8 cellular contexts compared by ENCODE assay signal in genomic region chr10:47553214-47553859, GRCh38. TPM values are rescaled to one million over a fixed set of nuclear protein-coding genes. Genes with fewer than 3 reads are reported as not detected.
DNase-seq lines count a peak whose midpoint lies in the region; ATAC-seq and TF ChIP-seq lines count a peak whose summit lies in the region.
"Not testable (repeated sequence)": the region's sequence is repeated elsewhere in the genome, so short reads cannot be mapped to it uniquely, and the experiment has no call there.

No MANE protein-coding gene starts in this region.

- H2BK20ac ChIP-seq in IMR-90 (ENCODE audit: low read depth, low read length) = not testable (repeated sequence)

- H3K18ac ChIP-seq in IMR-90 (ENCODE audit: low read depth, low read length) = 0 out of 2 replicates have a peak overlapping the region, but pooled peaks have one; percentile 65

- not testable (repeated sequence) for TF ChIP-seq CTCF in IMR-90 (conservative IDR thresholded peaks at IDR 0.05; ENCODE audit: low read depth, low read length)

- not testable (repeated sequence) for TF ChIP-seq RAD21 in IMR-90 (IDR thresholded peaks at IDR 0.05; ENCODE audit: low read length)

- BruUV-seq in IMR-90 (replicated peaks; lab: Mats Ljungman, UMichigan) = not testable (repeated sequence)

- intact Hi-C loops in IMR-90 (cut with micrococcal nuclease) = not testable (repeated sequence)

- not testable (repeated sequence) for H3K9me3 ChIP-seq in IMR-90 (ENCODE audit: control insufficient read depth, insufficient read depth, low read length)

- peak overlapping the region; percentile 62 to 95 for H4K8ac ChIP-seq in IMR-90 (ENCODE audit: low read depth in 2 of 2, low read length in 2 of 2)

- DNase-seq in DMS 273 (lab: John Stamatoyannopoulos, UW; ENCODE audit: unreplicated experiment) = peak; percentile 90
- DNase-seq in IMR-90 = peak; percentile 78
- peak; percentile 95 for DNase-seq in OCI-M1 (lab: John Stamatoyannopoulos, UW)
- DNase-seq in activated T-cell treated with anti-CD3 and anti-CD28 coated beads, Interleukin-2, amount 50 U/mL, for 1 hour = peak; percentile 79
- DNase-seq in erythroblast (lab: John Stamatoyannopoulos, UW) = peak; percentile 88 to 90
- peak; percentile 79 for DNase-seq in mucosa of gallbladder (ENCODE audit: low spot score)
- DNase-seq in stimulated activated CD8-positive, alpha-beta memory T cell treated with anti-CD3 and anti-CD28 coated beads, Interleukin-4, amount 100 ng/mL, for 1 hour (ENCODE audit: low read depth in 2 of 2, low spot score in 1 of 2) = peak; percentile 39 to 62

- not testable (repeated sequence) for H2AK5ac ChIP-seq in IMR-90 (ENCODE audit: low read depth, low read length)

- peak overlapping the region; percentile 71 for H2BK120ac ChIP-seq in IMR-90 (ENCODE audit: low read depth, low read length)

- peak overlapping the region; percentile 93 for H3K27ac ChIP-seq in IMR-90 (ENCODE audit: insufficient read depth, low read length)

- peak overlapping the region; percentile 78; the same call in 1 of the 2 replicates for H3K14ac ChIP-seq in IMR-90 (replicated peaks; ENCODE audit: low read depth, low read length)

- not testable (repeated sequence) for H3K27me3 ChIP-seq in IMR-90 (ENCODE audit: control insufficient read depth, insufficient read depth, low read length)

- peak overlapping the region; percentile 41 for H3K56ac ChIP-seq in IMR-90 (ENCODE audit: extremely low read depth, insufficient read depth, low read length)

- dilution Hi-C loops in IMR-90 (cut with HindIII; ENCODE audit: low sequenced_read_pairs, unreplicated experiment) = not testable (repeated sequence)

- not testable (repeated sequence) for H3K79me1 ChIP-seq in IMR-90 (ENCODE audit: low read depth in 1 of 2, low read length in 2 of 2)

- H3K9me1 ChIP-seq in IMR-90 (ENCODE audit: insufficient read depth, low read length) = not testable (repeated sequence)

- not testable (repeated sequence) for H3K36me3 ChIP-seq in IMR-90 (ENCODE audit: control insufficient read depth, insufficient read depth, low read length)

- H3K4ac ChIP-seq in IMR-90 (ENCODE audit: low read depth, low read length) = peak overlapping the region; percentile 89

- in situ Hi-C loops in IMR-90 (cut with MboI; ENCODE audit: low sequenced_read_pairs) = not testable (repeated sequence)

- peak overlapping the region; percentile 99 for H4K5ac ChIP-seq in IMR-90 (ENCODE audit: low read depth, low read length)

- peak overlapping the region; percentile 81 for H3K4me3 ChIP-seq in IMR-90 (ENCODE audit: insufficient read depth, low read depth, low read length)

- not testable (repeated sequence) for H3K4me1 ChIP-seq in IMR-90 (ENCODE audit: control insufficient read depth, insufficient read depth, low read length)

- WGBS in IMR-90 (ENCODE audit: extremely low coverage in 2 of 2, insufficient read length in 1 of 2), 2 experiments = 0% methylated on average over 22 of the region's 60 CpGs; no CpG with 5 or more reads in 1 of the 2 experiments

- peak overlapping the region; percentile 79 for H4K91ac ChIP-seq in IMR-90 (ENCODE audit: insufficient read depth, low read depth, low read length)

- POLR2A ChIA-PET in IMR-90 (lab: Charles Lee; ENCODE audit: unreplicated experiment) = not testable (repeated sequence)

- ATAC-seq in GM21576 (IDR thresholded peaks at IDR 0.05; ENCODE audit: unreplicated experiment) (peak; percentile 82), IMR-90 (ENCODE audit: low read depth) (peak; percentile 89)

- peak overlapping the region; percentile 64; the same call in 1 of the 2 replicates for H3K23ac ChIP-seq in IMR-90 (ENCODE audit: low read depth, low read length)

- H2AFZ ChIP-seq in IMR-90 (replicated peaks; ENCODE audit: low read length, poor library complexity) = peak overlapping the region; percentile 90

- peak overlapping the region; percentile 88 for H2BK5ac ChIP-seq in IMR-90 (ENCODE audit: low read depth, low read length, poor library complexity, severe bottlenecking)

- H4K20me1 ChIP-seq in IMR-90 (ENCODE audit: insufficient read depth, low read length) = not testable (repeated sequence)

- CTCF ChIA-PET in IMR-90 (lab: Yijun Ruan, JAX) = not testable (repeated sequence)

- not testable (repeated sequence) for H2BK15ac ChIP-seq in IMR-90 (ENCODE audit: low read depth, low read length)

- H2AK9ac ChIP-seq in IMR-90 (replicated peaks; ENCODE audit: low read depth, low read length, poor library complexity) = not testable (repeated sequence)

- TF ChIP-seq POLR2A in IMR-90 (IDR thresholded peaks at IDR 0.05; ENCODE audit: low read depth, low read length) = 0 out of 2 replicates have a peak, but pooled peaks have one; percentile 73
- peak; percentile 64 for TF ChIP-seq POLR2A in erythroblast (IDR thresholded peaks at IDR 0.05; ENCODE audit: low read length)

- H3K9ac ChIP-seq in IMR-90 (ENCODE audit: low read depth, low read length) = peak overlapping the region; percentile 83

- H3K4me2 ChIP-seq in IMR-90 (ENCODE audit: low read depth, low read length) = peak overlapping the region; percentile 92; the same call in 1 of the 2 replicates

RNA-seq across cellular contexts. Expression of gene AGAP9, which starts 29.9 kb away (rescaled TPM):
- 2.5 and 3.2 TPM in 2 replicates for total RNA-seq in IMR-90 (2012; rRNA removed)
- 10.0 and 11.2 TPM in 2 replicates for polyA plus RNA-seq in IMR-90 (2012; rRNA removed)
- 1.8 and 2.6 TPM in 2 replicates for polyA plus RNA-seq in IMR-90 (2012; cell fraction: cytosol; rRNA removed)
- polyA plus RNA-seq in IMR-90 (2012; cell fraction: nucleus; rRNA removed; ENCODE audit: low replicate concordance) = 103 and 118 TPM in 2 replicates
- total RNA-seq in mucosa of gallbladder = 10.8 TPM

Comparison
In these comparisons a context has a peak if more than half of its experiments do, and no peak if none do; other contexts are left out.
1. Peak in every context shown above with its lines: DNase-seq, ATAC-seq, H3K4me3 ChIP-seq and H3K27ac ChIP-seq.